ENCODE assay signal across 11 cellular contexts in the genomic region with DNA sequence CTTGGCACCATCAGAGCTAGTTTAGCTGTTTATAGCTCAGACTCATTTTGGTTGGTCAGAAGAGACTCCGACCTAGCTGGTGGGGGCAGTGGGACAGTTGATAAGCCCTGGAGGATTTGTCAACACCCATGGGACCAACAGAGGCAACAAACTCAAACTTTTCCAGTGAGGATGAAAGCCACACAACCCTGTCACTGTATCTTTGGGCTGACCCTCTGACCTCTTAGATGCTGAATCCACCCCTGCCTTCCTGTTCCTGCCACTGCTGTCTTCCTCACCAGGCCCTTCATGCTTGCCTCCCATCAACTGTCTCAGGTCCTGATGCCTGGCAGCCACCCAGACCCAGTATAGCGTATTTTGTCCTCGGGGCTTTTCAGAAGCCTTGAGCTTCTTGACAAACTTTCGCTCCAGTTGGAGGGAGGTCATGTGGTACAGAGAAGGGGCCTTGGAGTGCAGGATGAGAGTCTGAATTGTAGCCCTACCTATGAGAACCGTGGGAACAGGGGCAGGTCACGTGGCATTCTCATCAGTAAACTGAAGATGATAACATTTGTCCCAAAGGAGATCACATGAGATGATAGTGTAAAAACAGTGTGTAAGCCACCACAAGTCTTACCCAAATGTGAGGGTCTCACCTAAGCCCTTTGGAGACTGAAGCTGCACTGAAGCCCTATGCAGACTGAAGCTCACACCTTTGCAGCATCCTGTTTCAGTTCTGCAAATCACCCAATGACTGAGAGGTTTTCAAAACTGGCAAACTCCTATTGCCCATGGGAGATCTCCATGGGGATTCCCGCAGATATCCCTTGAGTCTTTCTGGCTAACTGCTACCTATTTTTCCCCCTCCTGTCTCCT.
A peak's percentile ranks its signal among the peaks of the same experiment; 100 is the strongest.
DNase-seq lines count a peak whose midpoint lies in the region; ATAC-seq and TF ChIP-seq lines count a peak whose summit lies in the region.
"Had no signal": no experiment of that assay in that cellular context is flagged by ENCODE, and none has a peak within 500 bp of the region (broad histone marks: within the 10 kb centered on the region; RNA-seq: fewer than 3 reads in every experiment).

No MANE protein-coding gene starts in this region.

- H4K20me1 ChIP-seq in GM23338 (replicated peaks; ENCODE audit: insufficient read depth): no peaks in the 10 kb centered on the region; the same call in 1 of the 2 replicates

- H3K27ac Mint-ChIP-seq in naive B cell: peak overlapping the region; percentile 67 to 99 (median 97)
- no peak overlapping the region for H3K27ac Mint-ChIP-seq in GM23338
- no peak overlapping the region for H3K27ac Mint-ChIP-seq in CD8-positive, alpha-beta memory T cell
- H3K27ac Mint-ChIP-seq in activated CD8-positive, alpha-beta T cell treated with anti-CD3 and anti-CD28 coated beads, Interleukin-2, amount 10 ng/mL, durations not matched to agents 7 days and 5 days: no peak overlapping the region

- no peak overlapping the region for H3K27ac ChIP-seq in GM23338 (ENCODE audit: low read depth)
- H3K27ac ChIP-seq in CD8-positive, alpha-beta memory T cell (ENCODE audit: low read depth, low read length): no peak overlapping the region
- H3K27ac ChIP-seq: heart left ventricle had no signal

- H3K4me3 Mint-ChIP-seq in naive B cell: peak overlapping the region; percentile 18 to 81 (median 50)
- no peak overlapping the region for H3K4me3 Mint-ChIP-seq in GM23338
- H3K4me3 Mint-ChIP-seq in CD8-positive, alpha-beta memory T cell: no peak overlapping the region
- no peak overlapping the region for H3K4me3 Mint-ChIP-seq in activated CD8-positive, alpha-beta T cell treated with anti-CD3 and anti-CD28 coated beads, Interleukin-2, amount 10 ng/mL, durations not matched to agents 7 days and 5 days

- H2AFZ ChIP-seq in GM23338: no peak overlapping the region

- H3K36me3 ChIP-seq in GM23338 (ENCODE audit: insufficient read depth): no peaks in the 10 kb centered on the region
- no peaks in the 10 kb centered on the region for H3K36me3 ChIP-seq in CD8-positive, alpha-beta memory T cell (ENCODE audit: insufficient read depth, low read length)
- H3K36me3 ChIP-seq: heart left ventricle had no signal

- H3K27me3 Mint-ChIP-seq in naive B cell (peaks cover 11 to 18% (median 15%) of the 10 kb centered on the region in 3 donors), GM23338 (ENCODE audit: insufficient read depth, low read depth, poor library complexity) (peaks cover 5% of the 10 kb centered on the region)
- H3K27me3 Mint-ChIP-seq in CD8-positive, alpha-beta memory T cell: peaks cover 5 to 61% of the 10 kb centered on the region in 2 donors
- H3K27me3 Mint-ChIP-seq in activated CD8-positive, alpha-beta T cell treated with anti-CD3 and anti-CD28 coated beads, Interleukin-2, amount 10 ng/mL, durations not matched to agents 7 days and 5 days (ENCODE audit: low read depth): peaks cover 13% of the 10 kb centered on the region

- peaks cover 2% of the 10 kb centered on the region; the same call in 1 of the 2 replicates for H3K9me2 ChIP-seq in GM23338 (ENCODE audit: insufficient read depth)

- no peak for TF ChIP-seq CTCF in GM23338 (conservative IDR thresholded peaks at IDR 0.05; ENCODE audit: low read depth in 2 of 2)

- peaks cover 34 to 54% (median 42%) of the 10 kb centered on the region in 3 donors for H3K4me1 Mint-ChIP-seq in naive B cell
- H3K4me1 Mint-ChIP-seq in GM23338: no peaks in the 10 kb centered on the region; the same call in 2 of the 3 replicates
- no peaks in the 10 kb centered on the region for H3K4me1 Mint-ChIP-seq in CD8-positive, alpha-beta memory T cell
- no peaks in the 10 kb centered on the region for H3K4me1 Mint-ChIP-seq in activated CD8-positive, alpha-beta T cell treated with anti-CD3 and anti-CD28 coated beads, Interleukin-2, amount 10 ng/mL, durations not matched to agents 7 days and 5 days (ENCODE audit: low read depth)

- peak; percentile 70 for ATAC-seq in GM18907 (IDR thresholded peaks at IDR 0.05; ENCODE audit: unreplicated experiment)
- ATAC-seq in GM21717 (IDR thresholded peaks at IDR 0.05; ENCODE audit: unreplicated experiment): peak; percentile 72
- ATAC-seq in HG03159 (IDR thresholded peaks at IDR 0.05; ENCODE audit: unreplicated experiment): peak; percentile 69
- peak; percentile 64 to 72 for ATAC-seq in naive B cell (ENCODE audit: low read depth in 2 of 2)
- ATAC-seq in GM23338: no peak
- no peak for ATAC-seq in activated CD8-positive, alpha-beta T cell treated with anti-CD3 and anti-CD28 coated beads, Interleukin-2, amount 10 ng/mL, durations not matched to agents 7 days and 5 days
- ATAC-seq: heart left ventricle had no signal

- H3K4me2 ChIP-seq in GM23338: no peak overlapping the region

- CTCF ChIA-PET in CD8-positive, alpha-beta memory T cell (lab: Charles Lee): interaction anchor here (0.8 kb wide), 1 partner anchor 8 kb away, joined by 3 read pairs; no protein-coding TSS in a partner anchor
- CTCF ChIA-PET in activated CD8-positive, alpha-beta T cell treated with anti-CD3 and anti-CD28 coated beads, Interleukin-2, amount 10 ng/mL, durations not matched to agents 7 days and 5 days (lab: Charles Lee): no interaction called here

- H3K4me3 ChIP-seq in GM23338: no peak overlapping the region
- no peak overlapping the region for H3K4me3 ChIP-seq in CD8-positive, alpha-beta memory T cell (ENCODE audit: low read length)
- H3K4me3 ChIP-seq: heart left ventricle had no signal

- no peaks in the 10 kb centered on the region for H3K79me2 ChIP-seq in GM23338 (replicated peaks; ENCODE audit: insufficient read depth)

- H3K9me3 ChIP-seq in CD8-positive, alpha-beta memory T cell (ENCODE audit: low read length): no peaks in the 10 kb centered on the region
- H3K9me3 ChIP-seq: heart left ventricle had no signal

- no peaks in the 10 kb centered on the region for H3K4me1 ChIP-seq in GM23338 (ENCODE audit: insufficient read depth)
- H3K4me1 ChIP-seq in CD8-positive, alpha-beta memory T cell (ENCODE audit: insufficient read depth, low read length): no peaks in the 10 kb centered on the region

- H3K36me3 Mint-ChIP-seq in naive B cell: no peaks in the 10 kb centered on the region
- no peaks in the 10 kb centered on the region for H3K36me3 Mint-ChIP-seq in GM23338 (ENCODE audit: low read depth)
- no peaks in the 10 kb centered on the region for H3K36me3 Mint-ChIP-seq in CD8-positive, alpha-beta memory T cell
- no peaks in the 10 kb centered on the region for H3K36me3 Mint-ChIP-seq in activated CD8-positive, alpha-beta T cell treated with anti-CD3 and anti-CD28 coated beads, Interleukin-2, amount 10 ng/mL, durations not matched to agents 7 days and 5 days (ENCODE audit: low read depth)

- POLR2A ChIA-PET in CD8-positive, alpha-beta memory T cell (lab: Charles Lee): no interaction called here
- POLR2A ChIA-PET in activated CD8-positive, alpha-beta T cell treated with anti-CD3 and anti-CD28 coated beads, Interleukin-2, amount 10 ng/mL, durations not matched to agents 7 days and 5 days (lab: Charles Lee): no interaction called here

- no peaks in the 10 kb centered on the region for H3K27me3 ChIP-seq in GM23338 (ENCODE audit: insufficient read depth)
- H3K27me3 ChIP-seq in CD8-positive, alpha-beta memory T cell (ENCODE audit: insufficient read depth, low read length, poor library complexity, severe bottlenecking): no peaks in the 10 kb centered on the region
- H3K27me3 ChIP-seq: heart left ventricle had no signal

- DNase-seq in naive B cell (peak; percentile 75), GM23338 (ENCODE audit: low spot score) (no peak)
- DNase-seq in CD8-positive, alpha-beta memory T cell: no peak
- DNase-seq in activated CD8-positive, alpha-beta T cell treated with anti-CD3 and anti-CD28 coated beads, Interleukin-2, amount 10 ng/mL, durations not matched to agents 7 days and 5 days: no peak
- DNase-seq: activated naive CD4-positive, alpha-beta T cell treated with anti-CD3 and anti-CD28 coated beads, Interleukin-2, amount 50 U/mL, for 16 hours; DND-41; heart left ventricle; mammary epithelial cell had no signal

- no peaks in the 10 kb centered on the region for H3F3A ChIP-seq in GM23338 (replicated peaks; ENCODE audit: low read depth)

- H3K9me3 Mint-ChIP-seq in naive B cell: no peaks in the 10 kb centered on the region
- no peaks in the 10 kb centered on the region for H3K9me3 Mint-ChIP-seq in GM23338
- peaks cover 0 to under 1% (median 0%) of the 10 kb centered on the region in 5 donors for H3K9me3 Mint-ChIP-seq in CD8-positive, alpha-beta memory T cell
- no peaks in the 10 kb centered on the region for H3K9me3 Mint-ChIP-seq in activated CD8-positive, alpha-beta T cell treated with anti-CD3 and anti-CD28 coated beads, Interleukin-2, amount 10 ng/mL, durations not matched to agents 7 days and 5 days (ENCODE audit: insufficient read depth)

TF ChIP-seq in GM23338, 12 proteins besides CTCF, POLR2A, EP300 and RAD21 (continues in another document):
- TF ChIP-seq JUNB (IDR thresholded peaks at IDR 0.05; ENCODE audit: unreplicated experiment) (no peak), ZNF114 (CRISPR knock-in tag; IDR thresholded peaks at IDR 0.05) (no peak), EZH2 (IDR thresholded peaks at IDR 0.05; ENCODE audit: low read depth, unreplicated experiment) (no peak)
- TF ChIP-seq, protein P1, sequence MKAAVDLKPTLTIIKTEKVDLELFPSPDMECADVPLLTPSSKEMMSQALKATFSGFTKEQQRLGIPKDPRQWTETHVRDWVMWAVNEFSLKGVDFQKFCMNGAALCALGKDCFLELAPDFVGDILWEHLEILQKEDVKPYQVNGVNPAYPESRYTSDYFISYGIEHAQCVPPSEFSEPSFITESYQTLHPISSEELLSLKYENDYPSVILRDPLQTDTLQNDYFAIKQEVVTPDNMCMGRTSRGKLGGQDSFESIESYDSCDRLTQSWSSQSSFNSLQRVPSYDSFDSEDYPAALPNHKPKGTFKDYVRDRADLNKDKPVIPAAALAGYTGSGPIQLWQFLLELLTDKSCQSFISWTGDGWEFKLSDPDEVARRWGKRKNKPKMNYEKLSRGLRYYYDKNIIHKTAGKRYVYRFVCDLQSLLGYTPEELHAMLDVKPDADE (IDR thresholded peaks at IDR 0.05): no peak

Comparison
In these comparisons a context has a peak if more than half of its experiments do, and no peak if none do; other contexts are left out.
1. ATAC-seq: peak in GM18907 (single experiment), GM21717 (single experiment), HG03159 (single experiment) and naive B cell (2 of 2); none in GM23338 (single experiment) and activated CD8-positive, alpha-beta T cell treated with anti-CD3 and anti-CD28 coated beads, Interleukin-2, amount 10 ng/mL, durations not matched to agents 7 days and 5 days (single experiment).
2. H3K27ac Mint-ChIP-seq: peak in naive B cell (6 of 6); none in GM23338 (single experiment), CD8-positive, alpha-beta memory T cell (0 of 8) and activated CD8-positive, alpha-beta T cell treated with anti-CD3 and anti-CD28 coated beads, Interleukin-2, amount 10 ng/mL, durations not matched to agents 7 days and 5 days (single experiment).
3. H3K4me3 Mint-ChIP-seq: peak in naive B cell (8 of 8); none in GM23338 (single experiment), CD8-positive, alpha-beta memory T cell (0 of 7) and activated CD8-positive, alpha-beta T cell treated with anti-CD3 and anti-CD28 coated beads, Interleukin-2, amount 10 ng/mL, durations not matched to agents 7 days and 5 days (single experiment).